Comparison of ENCODE assay signal across 14 cellular contexts in genomic region chr12:75878382-75878720, GRCh38.
DNase-seq lines count a peak whose midpoint lies in the region; ATAC-seq, FAIRE-seq and TF ChIP-seq lines count a peak whose summit lies in the region.
"Had no signal": no experiment of that assay in that cellular context is flagged by ENCODE, and none has a peak within 500 bp of the region (broad histone marks: within the 10 kb centered on the region; RNA-seq: fewer than 3 reads in every experiment).

No MANE protein-coding gene starts in this region.

- H3K27me3 ChIP-seq in pancreas, result no peaks in the 10 kb centered on the region
- H3K27me3 ChIP-seq: BLaER1, colonic mucosa had no signal

- POLR2A ChIA-PET in HEK293 (lab: Yijun Ruan, JAX), result no interaction called here

- no peak for TF ChIP-seq CTCF in HEK293 (tag by site-specific recombination; IDR thresholded peaks at IDR 0.05)
- TF ChIP-seq CTCF in astrocyte of the spinal cord (IDR thresholded peaks at IDR 0.05; ENCODE audit: low read depth, low read length), result no peak
- TF ChIP-seq CTCF in pancreas (IDR thresholded peaks at IDR 0.05), result no peak
- TF ChIP-seq CTCF in GM10266 (IDR thresholded peaks at IDR 0.05; ENCODE audit: control insufficient read depth, insufficient read depth, low read depth, missing control alignments), result no peak

- H3K36me3 ChIP-seq in HEK293 (ENCODE audit: control insufficient read depth in 2 of 2, insufficient read depth in 1 of 2, low read length in 2 of 2) (no peaks in the 10 kb centered on the region), pancreas (no peaks in the 10 kb centered on the region)
- H3K36me3 ChIP-seq: BLaER1, colonic mucosa had no signal

- no peak overlapping the region for H3K27ac ChIP-seq in HEK293 (ENCODE audit: extremely low read depth, low read depth, low read length)
- peak overlapping the region in 2 of 4 donors; percentile 14 to 54 for H3K27ac ChIP-seq in pancreas
- H3K27ac ChIP-seq: BLaER1, colonic mucosa had no signal

- in situ Hi-C loops in astrocyte of the spinal cord (cut with HindIII; ENCODE audit: low sequenced_read_pairs), result no loop called here

- H3K4me3 ChIP-seq in HEK293 (ENCODE audit: low read depth, low read length) (no peak overlapping the region), astrocyte of the spinal cord (ENCODE audit: low read depth, low read length) (no peak overlapping the region), pancreas (peak overlapping the region in 2 of 4 donors; percentile 0 to 19)
- H3K4me3 ChIP-seq: BLaER1, colonic mucosa, K562 had no signal

- peak in 3 of 4 donors; percentile 59 to 64 (median 61) for ATAC-seq in pancreas
- ATAC-seq: K562 had no signal

- DNase-seq in astrocyte of the spinal cord (ENCODE audit: low read depth, low spot score), result peak; percentile 55
- peak; percentile 46 for DNase-seq in hepatic stellate cell (ENCODE audit: low spot score)
- DNase-seq in pancreas, result no peak
- DNase-seq in GM10266 (ENCODE audit: extremely low spot score), result no peak
- DNase-seq in HK-2 (ENCODE audit: unreplicated experiment), result no peak
- no peak for DNase-seq in NCI-H1417 (lab: John Stamatoyannopoulos, UW)
- DNase-seq in H4 (ENCODE audit: low spot score), result no peak
- DNase-seq: activated CD4-positive, alpha-beta T cell treated with anti-CD3 and anti-CD28 coated beads, Interleukin-2, amount 50 U/mL, for 4 hours; activated effector memory CD4-positive, alpha-beta T cell treated with Interleukin-2 at 50 U/mL for 16 hours; colonic mucosa; NCI-H187 treated with DMSO at 0.1 percent for 48 hours had no signal

- 9% methylated on average over 5 of the region's 5 CpGs for WGBS in pancreas, 2 donors

- intact Hi-C loops in pancreas (cut with DNase I), result no loop called here

- no peaks in the 10 kb centered on the region for H3K9me3 ChIP-seq in HEK293 (ENCODE audit: control insufficient read depth, insufficient read depth, low read depth, low read length)
- H3K9me3 ChIP-seq in pancreas, result no peaks in the 10 kb centered on the region
- H3K9me3 ChIP-seq: BLaER1, colonic mucosa had no signal

- peaks cover 18% of the 10 kb centered on the region for H3K4me1 ChIP-seq in HEK293 (ENCODE audit: control insufficient read depth, insufficient read depth, low read length)
- peaks cover 0 to 14% (median 5%) of the 10 kb centered on the region in 3 donors for H3K4me1 ChIP-seq in pancreas
- H3K4me1 ChIP-seq: colonic mucosa had no signal

- no peak for FAIRE-seq in pancreas (lab: Jason Lieb, UNC)
- FAIRE-seq: K562 had no signal

- CTCF ChIA-PET in HEK293 (lab: Yijun Ruan, JAX), result interaction anchor here (0.6 to 1.0 kb wide), 2 partner anchors 13 to 25 kb away, joined by 3 read pairs; no protein-coding TSS in a partner anchor

TF ChIP-seq in HEK293, 187 proteins besides CTCF, POLR2A, EP300 and RAD21:
- TF ChIP-seq ZNF16 (tag by site-specific recombination; IDR thresholded peaks at IDR 0.05; ENCODE audit: low read depth) (no peak), ZNF23 (tag by site-specific recombination; IDR thresholded peaks at IDR 0.05; ENCODE audit: borderline replicate concordance) (no peak), PRDM2 (tag by site-specific recombination; IDR thresholded peaks at IDR 0.05; ENCODE audit: borderline replicate concordance) (no peak), KLF17 (tag by site-specific recombination; IDR thresholded peaks at IDR 0.05) (no peak), ZNF202 (tag by site-specific recombination; IDR thresholded peaks at IDR 0.05; ENCODE audit: borderline replicate concordance) (no peak), ZNF514 (tag by site-specific recombination; IDR thresholded peaks at IDR 0.05) (no peak), SP7 (tag by site-specific recombination; IDR thresholded peaks at IDR 0.05) (peak; percentile 56; the same call in 1 of the 2 replicates), ZNF335 (tag by site-specific recombination; conservative IDR thresholded peaks at IDR 0.05) (no peak), ZNF148 (tag by site-specific recombination; IDR thresholded peaks at IDR 0.05; ENCODE audit: borderline replicate concordance) (no peak), ZNF558 (tag by site-specific recombination; IDR thresholded peaks at IDR 0.05) (no peak), ZNF571 (tag by site-specific recombination; IDR thresholded peaks at IDR 0.05) (no peak), ZNF629 (tag by site-specific recombination; IDR thresholded peaks at IDR 0.05) (0 out of 2 replicates have a peak, but pooled peaks have one; percentile 10), ZNF157 (tag by site-specific recombination; IDR thresholded peaks at IDR 0.05) (no peak), ZNF792 (tag by site-specific recombination; IDR thresholded peaks at IDR 0.05) (no peak), ZNF146 (tag by site-specific recombination; IDR thresholded peaks at IDR 0.05) (no peak)
TF ChIP-seq in HEK293: peak in this region for 2.

Comparison
In these comparisons a context has a peak if more than half of its experiments do, and no peak if none do; other contexts are left out.
1. DNase-seq: peak in astrocyte of the spinal cord (single experiment) and hepatic stellate cell (single experiment); none in pancreas (0 of 6), GM10266 (single experiment), HK-2 (single experiment), NCI-H1417 (0 of 3) and H4 (single experiment).